Comparison of ENCODE assay signal across 1 cellular context in the genomic region with DNA sequence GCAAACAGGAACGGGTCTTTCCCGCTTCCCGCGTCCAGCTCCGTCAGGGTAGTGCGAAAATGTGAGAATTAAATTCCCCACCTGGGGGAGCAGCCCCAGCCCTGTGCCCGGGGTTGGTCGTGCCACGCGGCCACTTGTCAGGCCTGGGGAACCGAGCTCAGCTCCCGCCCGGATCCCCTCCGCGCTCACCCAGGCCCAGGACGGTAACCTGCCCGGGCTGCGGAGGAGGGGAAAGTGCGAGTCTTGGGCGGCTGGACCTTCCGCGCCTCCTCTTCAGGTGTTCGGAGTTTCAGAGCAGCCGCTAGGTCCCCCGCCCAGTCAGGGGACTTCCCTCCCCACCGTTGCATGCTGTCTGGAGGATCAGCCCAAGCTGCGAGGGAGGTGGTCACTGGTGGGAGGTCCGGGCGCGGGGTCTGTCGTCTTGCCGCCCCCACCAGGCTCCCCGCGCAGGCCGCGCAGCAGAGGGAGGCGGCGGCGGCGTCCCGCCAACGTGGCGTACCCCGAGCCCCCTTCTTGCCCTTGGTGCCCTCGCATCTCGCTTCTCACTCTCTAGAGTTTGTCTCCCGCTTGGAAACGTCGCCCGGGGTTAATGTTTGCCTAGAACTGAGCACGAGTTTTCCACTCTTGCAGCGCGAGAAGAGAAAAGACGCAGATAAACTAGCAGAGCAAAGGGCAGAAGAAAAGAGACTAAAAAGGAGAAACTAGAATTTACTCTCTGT.
TF ChIP-seq lines count a peak whose summit lies in the region.

No MANE protein-coding gene starts in this region.

TF ChIP-seq in WTC11, 78 proteins besides CTCF, POLR2A, EP300 and RAD21 (continued from another document):
- TF ChIP-seq, protein P1, sequence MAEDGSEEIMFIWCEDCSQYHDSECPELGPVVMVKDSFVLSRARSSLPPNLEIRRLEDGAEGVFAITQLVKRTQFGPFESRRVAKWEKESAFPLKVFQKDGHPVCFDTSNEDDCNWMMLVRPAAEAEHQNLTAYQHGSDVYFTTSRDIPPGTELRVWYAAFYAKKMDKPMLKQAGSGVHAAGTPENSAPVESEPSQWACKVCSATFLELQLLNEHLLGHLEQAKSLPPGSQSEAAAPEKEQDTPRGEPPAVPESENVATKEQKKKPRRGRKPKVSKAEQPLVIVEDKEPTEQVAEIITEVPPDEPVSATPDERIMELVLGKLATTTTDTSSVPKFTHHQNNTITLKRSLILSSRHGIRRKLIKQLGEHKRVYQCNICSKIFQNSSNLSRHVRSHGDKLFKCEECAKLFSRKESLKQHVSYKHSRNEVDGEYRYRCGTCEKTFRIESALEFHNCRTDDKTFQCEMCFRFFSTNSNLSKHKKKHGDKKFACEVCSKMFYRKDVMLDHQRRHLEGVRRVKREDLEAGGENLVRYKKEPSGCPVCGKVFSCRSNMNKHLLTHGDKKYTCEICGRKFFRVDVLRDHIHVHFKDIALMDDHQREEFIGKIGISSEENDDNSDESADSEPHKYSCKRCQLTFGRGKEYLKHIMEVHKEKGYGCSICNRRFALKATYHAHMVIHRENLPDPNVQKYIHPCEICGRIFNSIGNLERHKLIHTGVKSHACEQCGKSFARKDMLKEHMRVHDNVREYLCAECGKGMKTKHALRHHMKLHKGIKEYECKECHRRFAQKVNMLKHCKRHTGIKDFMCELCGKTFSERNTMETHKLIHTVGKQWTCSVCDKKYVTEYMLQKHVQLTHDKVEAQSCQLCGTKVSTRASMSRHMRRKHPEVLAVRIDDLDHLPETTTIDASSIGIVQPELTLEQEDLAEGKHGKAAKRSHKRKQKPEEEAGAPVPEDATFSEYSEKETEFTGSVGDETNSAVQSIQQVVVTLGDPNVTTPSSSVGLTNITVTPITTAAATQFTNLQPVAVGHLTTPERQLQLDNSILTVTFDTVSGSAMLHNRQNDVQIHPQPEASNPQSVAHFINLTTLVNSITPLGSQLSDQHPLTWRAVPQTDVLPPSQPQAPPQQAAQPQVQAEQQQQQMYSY (CRISPR knock-in tag; IDR thresholded peaks at IDR 0.05) = peak; percentile 64
- TF ChIP-seq, protein P2, sequence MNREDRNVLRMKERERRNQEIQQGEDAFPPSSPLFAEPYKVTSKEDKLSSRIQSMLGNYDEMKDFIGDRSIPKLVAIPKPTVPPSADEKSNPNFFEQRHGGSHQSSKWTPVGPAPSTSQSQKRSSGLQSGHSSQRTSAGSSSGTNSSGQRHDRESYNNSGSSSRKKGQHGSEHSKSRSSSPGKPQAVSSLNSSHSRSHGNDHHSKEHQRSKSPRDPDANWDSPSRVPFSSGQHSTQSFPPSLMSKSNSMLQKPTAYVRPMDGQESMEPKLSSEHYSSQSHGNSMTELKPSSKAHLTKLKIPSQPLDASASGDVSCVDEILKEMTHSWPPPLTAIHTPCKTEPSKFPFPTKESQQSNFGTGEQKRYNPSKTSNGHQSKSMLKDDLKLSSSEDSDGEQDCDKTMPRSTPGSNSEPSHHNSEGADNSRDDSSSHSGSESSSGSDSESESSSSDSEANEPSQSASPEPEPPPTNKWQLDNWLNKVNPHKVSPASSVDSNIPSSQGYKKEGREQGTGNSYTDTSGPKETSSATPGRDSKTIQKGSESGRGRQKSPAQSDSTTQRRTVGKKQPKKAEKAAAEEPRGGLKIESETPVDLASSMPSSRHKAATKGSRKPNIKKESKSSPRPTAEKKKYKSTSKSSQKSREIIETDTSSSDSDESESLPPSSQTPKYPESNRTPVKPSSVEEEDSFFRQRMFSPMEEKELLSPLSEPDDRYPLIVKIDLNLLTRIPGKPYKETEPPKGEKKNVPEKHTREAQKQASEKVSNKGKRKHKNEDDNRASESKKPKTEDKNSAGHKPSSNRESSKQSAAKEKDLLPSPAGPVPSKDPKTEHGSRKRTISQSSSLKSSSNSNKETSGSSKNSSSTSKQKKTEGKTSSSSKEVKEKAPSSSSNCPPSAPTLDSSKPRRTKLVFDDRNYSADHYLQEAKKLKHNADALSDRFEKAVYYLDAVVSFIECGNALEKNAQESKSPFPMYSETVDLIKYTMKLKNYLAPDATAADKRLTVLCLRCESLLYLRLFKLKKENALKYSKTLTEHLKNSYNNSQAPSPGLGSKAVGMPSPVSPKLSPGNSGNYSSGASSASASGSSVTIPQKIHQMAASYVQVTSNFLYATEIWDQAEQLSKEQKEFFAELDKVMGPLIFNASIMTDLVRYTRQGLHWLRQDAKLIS (CRISPR knock-in tag; IDR thresholded peaks at IDR 0.05; ENCODE audit: borderline replicate concordance) = no peak
- no peak for TF ChIP-seq ZNF121 (CRISPR knock-in tag; IDR thresholded peaks at IDR 0.05)
- TF ChIP-seq, protein P3, sequence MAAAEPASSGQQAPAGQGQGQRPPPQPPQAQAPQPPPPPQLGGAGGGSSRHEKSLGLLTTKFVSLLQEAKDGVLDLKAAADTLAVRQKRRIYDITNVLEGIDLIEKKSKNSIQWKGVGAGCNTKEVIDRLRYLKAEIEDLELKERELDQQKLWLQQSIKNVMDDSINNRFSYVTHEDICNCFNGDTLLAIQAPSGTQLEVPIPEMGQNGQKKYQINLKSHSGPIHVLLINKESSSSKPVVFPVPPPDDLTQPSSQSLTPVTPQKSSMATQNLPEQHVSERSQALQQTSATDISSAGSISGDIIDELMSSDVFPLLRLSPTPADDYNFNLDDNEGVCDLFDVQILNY (CRISPR knock-in tag; IDR thresholded peaks at IDR 0.05) = no peak
- TF ChIP-seq NR1H2 (CRISPR knock-in tag; IDR thresholded peaks at IDR 0.05) = no peak
- no peak for TF ChIP-seq ELF4 (CRISPR knock-in tag; IDR thresholded peaks at IDR 0.05; ENCODE audit: low read depth)
- no peak for TF ChIP-seq ZNF423 (CRISPR knock-in tag; IDR thresholded peaks at IDR 0.05)
- no peak for TF ChIP-seq CBFB (CRISPR knock-in tag; IDR thresholded peaks at IDR 0.05; ENCODE audit: low read depth)
- no peak for TF ChIP-seq JAZF1 (CRISPR knock-in tag; IDR thresholded peaks at IDR 0.05)
- peak; percentile 43; the same call in 1 of the 2 replicates for TF ChIP-seq FOXP1 (CRISPR knock-in tag; IDR thresholded peaks at IDR 0.05; ENCODE audit: borderline replicate concordance)
